Comparison of ENCODE assay signal across 1 cellular context in the genomic region with DNA sequence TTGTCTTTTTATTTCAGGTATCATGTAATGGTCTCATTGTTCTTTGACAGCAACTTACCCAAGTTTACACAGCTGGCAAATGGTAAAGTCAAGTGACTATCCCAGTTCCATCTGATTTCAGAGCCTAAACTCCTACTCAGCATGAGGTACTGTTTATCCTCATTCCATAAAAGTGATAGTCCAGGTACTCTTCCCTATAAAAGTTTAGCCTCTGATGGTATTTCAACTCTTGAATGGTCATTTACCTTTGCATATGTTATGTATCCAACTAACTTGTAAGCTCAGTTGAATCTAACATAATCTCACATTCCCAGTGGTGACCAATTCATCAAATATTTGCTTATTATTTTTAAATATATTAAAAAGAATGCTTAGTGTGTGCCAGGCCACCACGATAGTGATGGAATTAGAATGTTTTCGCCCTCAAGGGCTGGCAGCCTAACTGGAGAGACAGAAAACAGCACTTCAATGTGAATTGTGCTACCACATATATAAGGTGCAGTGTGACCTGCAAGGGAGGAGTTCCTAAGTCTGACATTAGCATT.
TF ChIP-seq lines count a peak whose summit lies in the region.

No MANE protein-coding gene starts in this region.

TF ChIP-seq in GM23338, 12 proteins besides CTCF, POLR2A, EP300 and RAD21 (continued from another document):
- TF ChIP-seq STAT1 (IDR thresholded peaks at IDR 0.05; ENCODE audit: unreplicated experiment) = no peak
- no peak for TF ChIP-seq CREB1 (CRISPR knock-in tag; IDR thresholded peaks at IDR 0.05; ENCODE audit: low read depth)
